ENCODE assay signal across 11 cellular contexts in the genomic region with DNA sequence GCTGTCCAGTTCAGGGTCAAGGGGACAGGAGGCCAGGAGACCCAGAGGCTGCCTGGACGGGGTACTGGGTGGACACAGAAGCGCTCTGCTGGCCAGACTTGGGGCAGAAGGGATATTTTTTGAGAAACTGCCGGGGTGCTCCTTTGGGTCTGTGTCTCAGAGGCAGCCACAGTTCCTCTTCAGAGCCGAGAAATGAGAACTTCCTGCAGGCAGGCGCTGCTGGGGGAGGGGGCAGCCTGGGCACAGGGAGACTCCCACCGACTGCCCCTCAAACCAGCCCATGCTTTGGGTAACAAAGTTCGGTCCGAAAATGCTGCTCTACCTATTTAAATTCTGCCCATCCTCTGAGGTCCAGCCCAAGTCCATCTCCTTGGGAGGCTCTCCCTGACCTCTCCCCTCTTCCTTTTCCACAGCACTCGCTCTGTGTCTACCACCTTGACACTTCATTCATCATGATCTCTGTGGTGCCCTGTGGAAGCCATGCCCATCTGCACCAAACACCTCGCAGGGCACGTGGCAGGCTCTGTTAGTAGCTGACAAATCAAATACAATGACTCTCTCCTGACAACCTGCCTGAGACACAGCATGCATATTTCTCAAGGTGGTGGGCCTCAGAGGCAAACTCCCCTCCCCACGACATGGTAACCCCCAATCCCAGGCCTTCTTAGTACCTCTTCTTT. TPM values are rescaled to one million over a fixed set of nuclear protein-coding genes. Genes with fewer than 3 reads are reported as not detected.
A peak's percentile ranks its signal among the peaks of the same experiment; 100 is the strongest.
DNase-seq lines count a peak whose midpoint lies in the region; ATAC-seq and TF ChIP-seq lines count a peak whose summit lies in the region.
"Had no signal": no experiment of that assay in that cellular context is flagged by ENCODE, and none has a peak within 500 bp of the region (broad histone marks: within the 10 kb centered on the region; RNA-seq: fewer than 3 reads in every experiment).

No MANE protein-coding gene starts in this region.

- no peak overlapping the region for H2AFZ ChIP-seq in mesenchymal stem cell (ENCODE audit: low read depth, low read length)

- no peak overlapping the region for H2BK5ac ChIP-seq in mesenchymal stem cell (ENCODE audit: low read depth, low read length, poor library complexity, severe bottlenecking)

- TF ChIP-seq CTCF in tibial nerve (IDR thresholded peaks at IDR 0.05): no peak

- DNase-seq in activated naive CD4-positive, alpha-beta T cell treated with anti-CD3 and anti-CD28 coated beads, Interleukin-2, amount 10 ng/mL, durations not matched to agents 7 days and 5 days: no peak
- no peak for DNase-seq in activated naive CD4-positive, alpha-beta T cell treated with anti-CD3 and anti-CD28 coated beads, Interleukin-2, amount 50 U/mL, for 16 hours
- DNase-seq in activated naive CD4-positive, alpha-beta T cell treated with anti-CD3 and anti-CD28 coated beads, Interleukin-2, amount 50 U/mL, for 72 hours (ENCODE audit: low spot score in 2 of 2): no peak
- DNase-seq in mesenchymal stem cell (no peak), tibial nerve (ENCODE audit: low spot score in 2 of 2) (no peak), kidney glomerular epithelial cell (lab: John Stamatoyannopoulos, UW) (no peak), dedifferentiated amniotic fluid mesenchymal stem cell (ENCODE audit: extremely low spot score) (no peak)
- DNase-seq: BE2C, dermis blood vessel endothelial cell had no signal

- H3K27ac ChIP-seq in mesenchymal stem cell (ENCODE audit: low read length, poor library complexity, severe bottlenecking) (no peak overlapping the region), tibial nerve (peak overlapping the region in 3 of 4 donors; percentile 48 to 98 (median 85))

- peak overlapping the region in 1 of 2 experiments; percentile 35 for H3K14ac ChIP-seq in mesenchymal stem cell (ENCODE audit: low read length in 2 of 2)

- no peaks in the 10 kb centered on the region for H3K9me3 Mint-ChIP-seq in activated naive CD4-positive, alpha-beta T cell treated with anti-CD3 and anti-CD28 coated beads, Interleukin-2, amount 10 ng/mL, durations not matched to agents 7 days and 5 days
- H3K9me3 Mint-ChIP-seq in activated naive CD4-positive, alpha-beta T cell treated with anti-CD3 and anti-CD28 coated beads, Interleukin-2, amount 50 U/mL, for 72 hours: no peaks in the 10 kb centered on the region

- no peak overlapping the region for H2BK15ac ChIP-seq in mesenchymal stem cell (ENCODE audit: low read depth, poor library complexity, severe bottlenecking)

- H4K91ac ChIP-seq in mesenchymal stem cell (ENCODE audit: low read length): no peak overlapping the region

- TF ChIP-seq EP300 in tibial nerve (IDR thresholded peaks at IDR 0.05): no peak

- H3K27me3 ChIP-seq in mesenchymal stem cell (ENCODE audit: control insufficient read depth in 1 of 2, insufficient read depth in 1 of 2, low read length in 2 of 2) (no peaks in the 10 kb centered on the region), tibial nerve (no peaks in the 10 kb centered on the region)
- H3K27me3 ChIP-seq: BE2C had no signal

- H3K9ac ChIP-seq in mesenchymal stem cell (ENCODE audit: low read length): peak overlapping the region; percentile 56

- ATAC-seq in activated naive CD4-positive, alpha-beta T cell treated with anti-CD3 and anti-CD28 coated beads, Interleukin-2, amount 50 U/mL, for 72 hours: peak in 1 of 2 donors; percentile 9
- no peak for ATAC-seq in GM18909 (IDR thresholded peaks at IDR 0.05; ENCODE audit: poor library complexity, unreplicated experiment)
- ATAC-seq: HCT116 had no signal

- H3K4me3 ChIP-seq in mesenchymal stem cell (ENCODE audit: insufficient read depth in 1 of 2, low read depth in 1 of 2, low read length in 2 of 2) (no peak overlapping the region), tibial nerve (no peak overlapping the region)

- H3K4me1 ChIP-seq in mesenchymal stem cell (ENCODE audit: control insufficient read depth, insufficient read depth, low read depth, low read length) (peaks cover 53% of the 10 kb centered on the region), tibial nerve (peaks cover 7 to 100% (median 92%) of the 10 kb centered on the region in 4 donors)

- WGBS in mesenchymal stem cell: 88% methylated on average over 12 of the region's 12 CpGs
- WGBS in tibial nerve, 2 donors: 69 to 73% methylated on average over 12 of the region's 12 CpGs

- H4K8ac ChIP-seq in mesenchymal stem cell (ENCODE audit: low read length): no peak overlapping the region

- H3K9me3 ChIP-seq in mesenchymal stem cell (ENCODE audit: control insufficient read depth, low read length): no peaks in the 10 kb centered on the region
- no peaks in the 10 kb centered on the region for H3K9me3 ChIP-seq in tibial nerve
- H3K9me3 ChIP-seq: BE2C had no signal

- H3K4me1 Mint-ChIP-seq in activated naive CD4-positive, alpha-beta T cell treated with anti-CD3 and anti-CD28 coated beads, Interleukin-2, amount 10 ng/mL, durations not matched to agents 7 days and 5 days: peaks cover 97% of the 10 kb centered on the region

- H3K36me3 Mint-ChIP-seq in activated naive CD4-positive, alpha-beta T cell treated with anti-CD3 and anti-CD28 coated beads, Interleukin-2, amount 10 ng/mL, durations not matched to agents 7 days and 5 days: peaks cover 79% of the 10 kb centered on the region
- peaks cover 17 to 41% of the 10 kb centered on the region in 2 donors for H3K36me3 Mint-ChIP-seq in activated naive CD4-positive, alpha-beta T cell treated with anti-CD3 and anti-CD28 coated beads, Interleukin-2, amount 50 U/mL, for 72 hours

- H3K27ac Mint-ChIP-seq in activated naive CD4-positive, alpha-beta T cell treated with anti-CD3 and anti-CD28 coated beads, Interleukin-2, amount 10 ng/mL, durations not matched to agents 7 days and 5 days: peak overlapping the region; percentile 90
- H3K27ac Mint-ChIP-seq in activated naive CD4-positive, alpha-beta T cell treated with anti-CD3 and anti-CD28 coated beads, Interleukin-2, amount 50 U/mL, for 72 hours: peak overlapping the region; percentile 97 to 100

- H3K23ac ChIP-seq in mesenchymal stem cell (ENCODE audit: low read length in 2 of 2): peak overlapping the region in 1 of 2 experiments; percentile 75

- H3K36me3 ChIP-seq in mesenchymal stem cell (ENCODE audit: control insufficient read depth in 1 of 2, insufficient read depth in 2 of 2, low read depth in 1 of 2, low read length in 2 of 2) (peaks cover 56 to 60% of the 10 kb centered on the region in 2 experiments), tibial nerve (peaks cover 0 to 15% (median 4%) of the 10 kb centered on the region in 3 donors)
- H3K36me3 ChIP-seq: BE2C had no signal

- CTCF ChIA-PET in activated naive CD4-positive, alpha-beta T cell treated with anti-CD3 and anti-CD28 coated beads, Interleukin-2, amount 10 ng/mL, durations not matched to agents 7 days and 5 days (lab: Charles Lee): interaction anchor here (0.5 to 29.3 kb wide), 9 partner anchors 9 to 592 kb away, joined by 3 to 716 read pairs (median 4); no protein-coding TSS in a partner anchor

- H2BK120ac ChIP-seq in mesenchymal stem cell (ENCODE audit: low read depth, low read length): no peak overlapping the region

- no peak overlapping the region for H2BK12ac ChIP-seq in mesenchymal stem cell (ENCODE audit: low read length in 2 of 2)

- H2AK5ac ChIP-seq in mesenchymal stem cell (ENCODE audit: low read length, severe bottlenecking): no peak overlapping the region

- H3K4me2 ChIP-seq in mesenchymal stem cell (ENCODE audit: low read length, poor library complexity, severe bottlenecking): no peak overlapping the region

- H3K27me3 Mint-ChIP-seq in activated naive CD4-positive, alpha-beta T cell treated with anti-CD3 and anti-CD28 coated beads, Interleukin-2, amount 10 ng/mL, durations not matched to agents 7 days and 5 days: no peaks in the 10 kb centered on the region

- no peak overlapping the region for H3K4ac ChIP-seq in mesenchymal stem cell (ENCODE audit: low read depth in 1 of 2, low read length in 2 of 2)

- H3K18ac ChIP-seq in mesenchymal stem cell (ENCODE audit: low read depth in 1 of 2, low read length in 2 of 2): peak overlapping the region in 1 of 2 experiments; percentile 67

- TF ChIP-seq POLR2A in tibial nerve (IDR thresholded peaks at IDR 0.05): no peak

- peak overlapping the region; percentile 59 for H3K4me3 Mint-ChIP-seq in activated naive CD4-positive, alpha-beta T cell treated with anti-CD3 and anti-CD28 coated beads, Interleukin-2, amount 10 ng/mL, durations not matched to agents 7 days and 5 days

- H3K79me1 ChIP-seq in mesenchymal stem cell (replicated peaks; ENCODE audit: low read length, poor library complexity, severe bottlenecking): peaks cover 18% of the 10 kb centered on the region

RNA-seq across cellular contexts. Expression of a gene that starts 16.4 kb away (rescaled TPM):
- total RNA-seq in activated naive CD4-positive, alpha-beta T cell treated with anti-CD3 and anti-CD28 coated beads, Interleukin-2, amount 50 U/mL, for 72 hours: 100 to 1,000 TPM; 285 to 334 TPM
- 50.4 TPM for polyA plus RNA-seq in mesenchymal stem cell (2013, experiment 1 of 2)
- 47.9 TPM for polyA plus RNA-seq in mesenchymal stem cell (2013, experiment 2 of 2)
- 100 to 1,000 TPM in 2 of 4 donors, 10 to 100 TPM in 2; 90.4 to 186 (median 98.4) TPM for total RNA-seq in tibial nerve

RNA-seq across cellular contexts. Expression of a gene that starts 30.3 kb away (rescaled TPM):
- 1 to 10 TPM; 5.2 to 7.4 TPM for total RNA-seq in activated naive CD4-positive, alpha-beta T cell treated with anti-CD3 and anti-CD28 coated beads, Interleukin-2, amount 50 U/mL, for 72 hours
- 8.4 TPM for polyA plus RNA-seq in mesenchymal stem cell (2013, experiment 1 of 2)
- 8.3 TPM for polyA plus RNA-seq in mesenchymal stem cell (2013, experiment 2 of 2)
- 10 to 100 TPM; 24.6 to 37.9 (median 33.8) TPM for total RNA-seq in tibial nerve

RNA-seq across cellular contexts. Expression of a gene that starts 44.7 kb away (rescaled TPM):
- 1 to 10 TPM; 1.1 to 2.7 TPM for total RNA-seq in activated naive CD4-positive, alpha-beta T cell treated with anti-CD3 and anti-CD28 coated beads, Interleukin-2, amount 50 U/mL, for 72 hours
- polyA plus RNA-seq in mesenchymal stem cell (2013, experiment 1 of 2): 1.2 TPM
- 1.2 TPM for polyA plus RNA-seq in mesenchymal stem cell (2013, experiment 2 of 2)
- total RNA-seq in tibial nerve: 100 to 1,000 TPM in 1 of 4 donors, 10 to 100 TPM in 3; 47.3 to 109 (median 83.6) TPM

Comparison
In these comparisons a context has a peak if more than half of its experiments do, and no peak if none do; other contexts are left out.
1. RNA of a gene that starts 44.7 kb away (total RNA-seq): 47.3 to 109 TPM in tibial nerve; 1.1 to 2.7 TPM in activated naive CD4-positive, alpha-beta T cell treated with anti-CD3 and anti-CD28 coated beads, Interleukin-2, amount 50 U/mL, for 72 hours; every median in the first group is over 10 times any median in the second.